ENCODE assay signal across 8 cellular contexts in the genomic region with DNA sequence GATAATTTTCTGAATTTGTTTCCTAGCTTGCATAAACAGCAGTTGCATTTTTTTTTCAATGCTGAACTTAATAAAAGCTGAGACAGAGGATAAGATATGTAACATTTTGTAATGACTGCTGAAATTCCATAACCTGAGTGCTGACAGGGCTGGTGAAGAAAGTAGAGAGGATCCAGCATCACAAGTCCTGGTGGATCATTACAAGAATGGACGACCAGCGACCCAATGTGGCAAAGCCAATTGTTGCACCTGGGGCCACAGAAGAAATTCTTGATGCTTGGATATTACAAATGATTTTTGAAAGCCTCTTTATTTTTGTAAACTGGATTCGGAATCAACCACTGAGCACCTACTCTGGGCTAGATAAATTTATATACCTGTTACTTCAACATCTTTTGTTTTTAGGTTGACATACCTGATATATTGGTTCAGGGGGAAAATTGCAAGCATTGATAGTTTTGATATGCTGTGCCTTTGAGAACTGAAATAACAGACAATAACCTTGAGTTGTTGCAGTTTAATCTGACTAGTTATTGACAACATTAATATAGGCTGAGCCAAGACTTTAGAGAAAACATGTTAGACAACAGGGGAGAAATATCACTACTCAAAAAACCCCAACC. TPM values are rescaled to one million over a fixed set of nuclear protein-coding genes. Genes with fewer than 3 reads are reported as not detected.
DNase-seq lines count a peak whose midpoint lies in the region; ATAC-seq and TF ChIP-seq lines count a peak whose summit lies in the region.

No MANE protein-coding gene starts in this region.

- no peaks in the 10 kb centered on the region for H3K27me3 ChIP-seq in PC-9 (ENCODE audit: insufficient read depth, low read depth)
- no peaks in the 10 kb centered on the region for H3K27me3 ChIP-seq in heart right ventricle

- no peak overlapping the region for H3K4me2 ChIP-seq in PC-9

- peaks cover 3% of the 10 kb centered on the region; the same call in 1 of the 2 replicates for H3F3A ChIP-seq in PC-9 (ENCODE audit: insufficient read depth, low read depth)

- H3K9me3 Mint-ChIP-seq in activated naive CD8-positive, alpha-beta T cell treated with anti-CD3 and anti-CD28 coated beads, Interleukin-2, amount 10 ng/mL, durations not matched to agents 7 days and 5 days, result no peaks in the 10 kb centered on the region

- no peaks in the 10 kb centered on the region for H3K9me2 ChIP-seq in PC-9 (ENCODE audit: insufficient read depth)

- H3K9me3 ChIP-seq in PC-9 (ENCODE audit: insufficient read depth, low read depth), result no peaks in the 10 kb centered on the region
- no peaks in the 10 kb centered on the region for H3K9me3 ChIP-seq in heart right ventricle

- no peak overlapping the region for H3K4me3 ChIP-seq in Jurkat, Clone E6-1 (ENCODE audit: low read length)
- H3K4me3 ChIP-seq in PC-9, result no peak overlapping the region
- H3K4me3 ChIP-seq in heart right ventricle, result no peak overlapping the region

- H4K20me1 ChIP-seq in PC-9 (ENCODE audit: insufficient read depth), result no peaks in the 10 kb centered on the region

- peaks cover 5% of the 10 kb centered on the region for H3K79me2 ChIP-seq in PC-9 (ENCODE audit: low read depth)

- no TSS peak for BruUV-seq in PC-9 (replicated peaks; lab: Mats Ljungman, UMichigan)

- CTCF ChIA-PET in PC-9 (lab: Charles Lee), result no interaction called here

- H3K27me3 Mint-ChIP-seq in activated naive CD8-positive, alpha-beta T cell treated with anti-CD3 and anti-CD28 coated beads, Interleukin-2, amount 10 ng/mL, durations not matched to agents 7 days and 5 days, result peaks cover 14% of the 10 kb centered on the region

- DNase-seq in DMS53 (lab: John Stamatoyannopoulos, UW) (peak; percentile 78), PC-9 (peak; percentile 71 to 73), heart right ventricle (peak; percentile 39 to 76), retina (peak; percentile 54)
- peak; percentile 48 for DNase-seq in Jurkat, Clone E6-1 (ENCODE audit: low read depth, low spot score)
- DNase-seq in activated naive CD8-positive, alpha-beta T cell treated with anti-CD3 and anti-CD28 coated beads, Interleukin-2, amount 10 ng/mL, durations not matched to agents 7 days and 5 days, result peak; percentile 53

- intact Hi-C loops in PC-9 (cut with micrococcal nuclease; ENCODE audit: unreplicated experiment), result loop anchor here (1.0 to 10.0 kb wide), 7 partner anchors 113 to 544 kb away; a partner anchor contains a TSS
- intact Hi-C loops in heart right ventricle (cut with DNase I), result loop anchor here (1.0 to 10.0 kb wide), 6 partner anchors 137 to 542 kb away; a partner anchor contains a TSS

- POLR2A ChIA-PET in PC-9 (lab: Charles Lee; ENCODE audit: unreplicated experiment), result no interaction called here
- POLR2A ChIA-PET in activated naive CD8-positive, alpha-beta T cell treated with anti-CD3 and anti-CD28 coated beads, Interleukin-2, amount 10 ng/mL, durations not matched to agents 7 days and 5 days (lab: Charles Lee), result interaction anchor here (0.7 kb wide), 1 partner anchor 214 kb away, joined by 5 read pairs; no protein-coding TSS in a partner anchor

- no peak for ATAC-seq in activated naive CD8-positive, alpha-beta T cell treated with anti-CD3 and anti-CD28 coated beads, Interleukin-2, amount 10 ng/mL, durations not matched to agents 7 days and 5 days (ENCODE audit: low read depth)
- ATAC-seq in heart right ventricle, result no peak
- no peak for ATAC-seq in HG03439 (IDR thresholded peaks at IDR 0.05; ENCODE audit: unreplicated experiment)
- no peak for ATAC-seq in GM18498 (IDR thresholded peaks at IDR 0.05; ENCODE audit: unreplicated experiment)

- no peaks in the 10 kb centered on the region for H3K36me3 Mint-ChIP-seq in activated naive CD8-positive, alpha-beta T cell treated with anti-CD3 and anti-CD28 coated beads, Interleukin-2, amount 10 ng/mL, durations not matched to agents 7 days and 5 days

- WGBS in heart right ventricle, 2 donors, result 1 to 4% methylated on average over 3 of the region's 3 CpGs

- H3K4me1 ChIP-seq in PC-9 (replicated peaks; ENCODE audit: insufficient read depth), result peaks cover 6% of the 10 kb centered on the region
- peaks cover 0 to 17% (median 4%) of the 10 kb centered on the region in 9 donors for H3K4me1 ChIP-seq in heart right ventricle

- no peak overlapping the region for H2AFZ ChIP-seq in PC-9

- no peaks in the 10 kb centered on the region for H3K36me3 ChIP-seq in PC-9 (ENCODE audit: low read depth)
- no peaks in the 10 kb centered on the region for H3K36me3 ChIP-seq in heart right ventricle

- TF ChIP-seq CTCF in PC-9 (conservative IDR thresholded peaks at IDR 0.05), result peak; percentile 93
- TF ChIP-seq CTCF in heart right ventricle (IDR thresholded peaks at IDR 0.05), result peak; percentile 78 to 95 (median 87)

- H3K27ac Mint-ChIP-seq in activated naive CD8-positive, alpha-beta T cell treated with anti-CD3 and anti-CD28 coated beads, Interleukin-2, amount 10 ng/mL, durations not matched to agents 7 days and 5 days, result no peak overlapping the region

- no peak overlapping the region for H3K27ac ChIP-seq in PC-9
- no peak overlapping the region for H3K27ac ChIP-seq in heart right ventricle

- no peak overlapping the region for H3K4me3 Mint-ChIP-seq in activated naive CD8-positive, alpha-beta T cell treated with anti-CD3 and anti-CD28 coated beads, Interleukin-2, amount 10 ng/mL, durations not matched to agents 7 days and 5 days

- H3K4me1 Mint-ChIP-seq in activated naive CD8-positive, alpha-beta T cell treated with anti-CD3 and anti-CD28 coated beads, Interleukin-2, amount 10 ng/mL, durations not matched to agents 7 days and 5 days, result peaks cover 11% of the 10 kb centered on the region

RNA-seq across cellular contexts. Expression of a gene that starts 3.9 kb away (rescaled TPM):
- polyA plus RNA-seq in Jurkat, Clone E6-1 (2012; ENCODE audit: insufficient read depth, insufficient read length), result 148 TPM
- total RNA-seq in PC-9 (2021) (87.9 and 113 TPM in 2 replicates), heart right ventricle (10 to 100 TPM; 13.5 to 22.5 (median 17.2) TPM)
- 10 to 100 TPM; 72.1 to 74.4 TPM for total RNA-seq in activated naive CD8-positive, alpha-beta T cell treated with anti-CD3 and anti-CD28 coated beads, Interleukin-2, amount 10 ng/mL, durations not matched to agents 7 days and 5 days
- polyA plus RNA-seq in heart right ventricle, result 10 to 100 TPM; 20.5 to 42.7 TPM

RNA-seq across cellular contexts. Expression of a gene that starts 45.6 kb away (rescaled TPM):
- 123 TPM for polyA plus RNA-seq in Jurkat, Clone E6-1 (2012; ENCODE audit: insufficient read depth, insufficient read length)
- 51.3 and 56.1 TPM in 2 replicates for total RNA-seq in PC-9 (2021)
- 10 to 100 TPM; 30.1 to 30.4 TPM for total RNA-seq in activated naive CD8-positive, alpha-beta T cell treated with anti-CD3 and anti-CD28 coated beads, Interleukin-2, amount 10 ng/mL, durations not matched to agents 7 days and 5 days
- 10 to 100 TPM; 44.3 to 67.9 (median 51.7) TPM for total RNA-seq in heart right ventricle
- polyA plus RNA-seq in heart right ventricle, result 100 to 1,000 TPM in 1 of 2 donors, 10 to 100 TPM in 1; 79.2 to 160 TPM

RNA-seq across cellular contexts. Expression of a gene that starts 45.7 kb away (rescaled TPM):
- polyA plus RNA-seq in Jurkat, Clone E6-1 (2012; ENCODE audit: insufficient read depth, insufficient read length), result 141 TPM
- total RNA-seq in PC-9 (2021), result 121 and 128 TPM in 2 replicates
- total RNA-seq in activated naive CD8-positive, alpha-beta T cell treated with anti-CD3 and anti-CD28 coated beads, Interleukin-2, amount 10 ng/mL, durations not matched to agents 7 days and 5 days, result 10 to 100 TPM; 80.7 to 89.1 TPM
- total RNA-seq in heart right ventricle, result 100 to 1,000 TPM; 276 to 395 (median 379) TPM
- 100 to 1,000 TPM; 108 to 248 TPM for polyA plus RNA-seq in heart right ventricle
